8 cellular contexts compared by ENCODE assay signal in the genomic region with DNA sequence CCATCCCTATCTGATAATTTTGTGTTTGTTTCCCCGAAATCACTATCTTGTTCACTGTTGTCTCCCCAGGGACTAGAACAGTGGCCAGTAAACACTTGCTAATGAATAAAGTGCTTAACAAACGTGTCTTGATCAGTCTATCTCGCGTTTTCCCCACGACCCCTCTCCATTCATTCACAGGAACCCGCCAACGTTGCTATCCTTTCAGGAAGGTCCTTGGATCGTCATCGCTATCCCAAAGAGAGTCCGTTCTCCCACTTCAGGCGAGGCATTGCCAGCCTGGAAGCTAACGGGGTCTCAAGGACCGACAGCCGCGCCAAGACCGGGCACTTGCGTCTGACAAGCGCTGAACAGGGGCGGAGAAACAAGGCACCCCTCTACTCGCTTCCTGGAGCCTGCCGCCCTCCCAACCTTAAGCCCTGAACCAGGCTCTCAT. TPM values are rescaled to one million over a fixed set of nuclear protein-coding genes. Genes with fewer than 3 reads are reported as not detected.
DNase-seq lines count a peak whose midpoint lies in the region; ATAC-seq and TF ChIP-seq lines count a peak whose summit lies in the region.

No MANE protein-coding gene starts in this region.

- H3K4me1 ChIP-seq in neural progenitor cell: peaks cover 15% of the 10 kb centered on the region

- peak; percentile 7 for ATAC-seq in HG03460 (IDR thresholded peaks at IDR 0.05; ENCODE audit: unreplicated experiment)

- H3K27ac Mint-ChIP-seq in neural progenitor cell (no peak overlapping the region), glutamatergic neuron (ENCODE audit: unreplicated experiment) (no peak overlapping the region)

- H3K4me3 ChIP-seq in coronary artery (peak overlapping the region; percentile 98), neural progenitor cell (peak overlapping the region; percentile 84)

- H3K27ac ChIP-seq in coronary artery: peak overlapping the region; percentile 69 to 92
- H3K27ac ChIP-seq in neural progenitor cell: no peak overlapping the region

- peaks cover 76% of the 10 kb centered on the region for H3K79me2 ChIP-seq in neural progenitor cell (ENCODE audit: low read depth)

- no peaks in the 10 kb centered on the region for H3K9me3 ChIP-seq in neural progenitor cell (ENCODE audit: low read depth)

- peak overlapping the region; percentile 91 for H3K4me2 ChIP-seq in neural progenitor cell

- peaks cover 3% of the 10 kb centered on the region for H3F3A ChIP-seq in neural progenitor cell (ENCODE audit: low read depth)

- no peaks in the 10 kb centered on the region for H3K27me3 ChIP-seq in neural progenitor cell

- no peaks in the 10 kb centered on the region for H3K36me3 ChIP-seq in neural progenitor cell

- H3K27me3 Mint-ChIP-seq in neural progenitor cell (ENCODE audit: insufficient read depth, low read depth) (no peaks in the 10 kb centered on the region), glutamatergic neuron (ENCODE audit: unreplicated experiment) (no peaks in the 10 kb centered on the region)

- TF ChIP-seq CTCF in coronary artery (IDR thresholded peaks at IDR 0.05) (no peak), neural progenitor cell (IDR thresholded peaks at IDR 0.05) (no peak), glutamatergic neuron (IDR thresholded peaks at IDR 0.05; ENCODE audit: partially characterized antibody, unreplicated experiment) (no peak)

- DNase-seq in NCI-H1105 (lab: John Stamatoyannopoulos, UW) (peak; percentile 38), NCI-H1105 treated with DMSO at 0.1 percent for 48 hours (lab: John Stamatoyannopoulos, UW) (no peak), coronary artery (ENCODE audit: low spot score) (no peak), neural progenitor cell (ENCODE audit: low spot score) (no peak), glutamatergic neuron (no peak), AML-193 (lab: John Stamatoyannopoulos, UW) (no peak), ureter (ENCODE audit: low spot score) (no peak)

- peak overlapping the region; percentile 64 for H2AFZ ChIP-seq in neural progenitor cell (replicated peaks)

- H3K4me1 Mint-ChIP-seq in neural progenitor cell (peaks cover 9% of the 10 kb centered on the region), glutamatergic neuron (ENCODE audit: low read depth, unreplicated experiment) (peaks cover 2% of the 10 kb centered on the region)

- H3K4me3 Mint-ChIP-seq in neural progenitor cell (no peak overlapping the region), glutamatergic neuron (ENCODE audit: unreplicated experiment) (no peak overlapping the region)

- H3K9me3 Mint-ChIP-seq in neural progenitor cell: no peaks in the 10 kb centered on the region
- H3K9me3 Mint-ChIP-seq in glutamatergic neuron (ENCODE audit: unreplicated experiment): no peaks in the 10 kb centered on the region

- H3K9ac ChIP-seq in neural progenitor cell: peak overlapping the region; percentile 36

- peaks cover 2% of the 10 kb centered on the region for H3K36me3 Mint-ChIP-seq in neural progenitor cell
- no peaks in the 10 kb centered on the region for H3K36me3 Mint-ChIP-seq in glutamatergic neuron (ENCODE audit: unreplicated experiment)

- no peaks in the 10 kb centered on the region for H4K20me1 ChIP-seq in neural progenitor cell (ENCODE audit: low read depth)

RNA-seq across cellular contexts. Expression of a gene that starts 0.3 kb away (rescaled TPM):
- 15.1 and 18.7 TPM in 2 replicates for total RNA-seq in neural progenitor cell (ENCODE audit: low replicate concordance)
- total RNA-seq in glutamatergic neuron (ENCODE audit: unreplicated experiment): 15.0 TPM
- 18.7 TPM for total RNA-seq in ureter

RNA-seq across cellular contexts. Expression of a gene that starts 0.7 kb away (rescaled TPM):
- total RNA-seq in neural progenitor cell (ENCODE audit: low replicate concordance): 15.3 and 18.3 TPM in 2 replicates
- total RNA-seq in glutamatergic neuron (ENCODE audit: unreplicated experiment): 14.5 TPM
- total RNA-seq in ureter: 12.0 TPM
